ENCODE assay signal across 1 cellular context in genomic region chr4:675036-675804, GRCh38.
TF ChIP-seq lines count a peak whose summit lies in the region.

No MANE protein-coding gene starts in this region.

TF ChIP-seq in endothelial cell of umbilical vein, 7 proteins besides CTCF, POLR2A, EP300 and RAD21 (continued from another document):
- TF ChIP-seq, protein P1, sequence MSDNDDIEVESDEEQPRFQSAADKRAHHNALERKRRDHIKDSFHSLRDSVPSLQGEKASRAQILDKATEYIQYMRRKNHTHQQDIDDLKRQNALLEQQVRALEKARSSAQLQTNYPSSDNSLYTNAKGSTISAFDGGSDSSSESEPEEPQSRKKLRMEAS (IDR thresholded peaks at IDR 0.05; ENCODE audit: insufficient read depth, insufficient read length), result no peak
